8 cellular contexts compared by ENCODE assay signal in the genomic region with DNA sequence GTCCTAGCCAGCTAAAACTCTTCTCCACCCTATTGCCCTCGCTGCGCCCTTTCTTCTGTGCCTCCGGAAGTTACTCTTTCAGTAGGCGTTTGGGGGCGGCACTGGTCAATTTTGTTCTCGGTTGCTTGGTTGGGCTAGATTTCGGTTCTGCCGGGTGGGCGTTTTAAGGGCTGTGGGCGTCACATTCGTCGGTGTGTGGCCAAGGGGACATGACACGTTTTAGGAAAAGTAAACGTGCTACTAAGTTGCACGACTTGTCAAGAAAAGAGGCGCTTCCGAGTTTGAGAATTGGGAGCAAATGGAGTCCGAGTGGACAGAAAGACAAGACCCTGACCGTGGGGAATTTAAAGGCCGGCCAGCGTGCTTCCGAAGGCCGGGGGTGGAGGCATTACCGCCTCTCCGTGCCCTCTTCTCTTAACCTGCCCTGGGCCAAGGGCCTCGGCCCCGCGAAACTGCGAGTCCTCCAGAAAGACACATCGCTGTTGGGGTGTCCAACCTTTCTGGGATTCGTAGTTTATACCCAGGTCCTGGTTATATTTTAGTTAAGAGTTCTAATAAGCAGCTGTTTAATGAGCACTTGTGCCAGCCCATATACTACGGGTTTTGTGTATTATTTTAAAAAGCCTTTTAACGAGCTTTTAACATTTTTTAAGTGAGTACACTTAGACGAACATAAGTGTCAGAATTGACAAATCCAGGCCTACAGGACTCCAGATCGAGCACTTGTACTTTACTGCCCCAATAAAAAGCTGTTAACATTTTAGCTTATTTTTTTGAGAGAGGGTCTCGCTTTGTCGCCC. TPM values are rescaled to one million over a fixed set of nuclear protein-coding genes. Genes with fewer than 3 reads are reported as not detected.
DNase-seq lines count a peak whose midpoint lies in the region; ATAC-seq and TF ChIP-seq lines count a peak whose summit lies in the region.

No MANE protein-coding gene starts in this region.

- peak overlapping the region; percentile 89 for H3K4me3 ChIP-seq in choroid plexus epithelial cell (ENCODE audit: low read depth, low read length)
- H3K4me3 ChIP-seq in left lung = peak overlapping the region; percentile 73 to 86

- peak; percentile 95 for DNase-seq in NCI-H2029 (lab: John Stamatoyannopoulos, UW)
- DNase-seq in NCI-H2029 treated with DMSO at 0.1 percent for 48 hours (lab: John Stamatoyannopoulos, UW) = no peak
- DNase-seq in HuH-7 (ENCODE audit: low spot score) = peak; percentile 89
- peak; percentile 76 for DNase-seq in T follicular helper cell (ENCODE audit: low read depth)
- no peak for DNase-seq in choroid plexus epithelial cell (ENCODE audit: low read depth)
- peak in 1 of 2 donors; percentile 87 for DNase-seq in left lung
- peak in 2 of 3 experiments; percentile 76 to 80 for DNase-seq in stimulated activated CD4-positive, alpha-beta T cell treated with anti-CD3 and anti-CD28 coated beads, TNF-alpha, amount 100 ng/mL, for 4 hours (ENCODE audit: low read depth in 3 of 3)

- no peaks in the 10 kb centered on the region for H3K27me3 ChIP-seq in left lung

- no peaks in the 10 kb centered on the region for H3K9me3 ChIP-seq in left lung

- TF ChIP-seq CTCF in choroid plexus epithelial cell (conservative IDR thresholded peaks at IDR 0.05; ENCODE audit: low read depth, low read length) (peak; percentile 32), left lung (IDR thresholded peaks at IDR 0.05) (no peak)

- H3K36me3 ChIP-seq in left lung = peaks cover 0 to 49% of the 10 kb centered on the region in 2 donors

- ATAC-seq in GM21528 (IDR thresholded peaks at IDR 0.05; ENCODE audit: low FRiP score, unreplicated experiment) (peak; percentile 49), left lung (peak; percentile 82)

- H3K4me1 ChIP-seq in left lung = peaks cover 5 to 54% of the 10 kb centered on the region in 2 donors

- H3K27ac ChIP-seq in left lung = peak overlapping the region; percentile 96 to 98

- intact Hi-C loops in left lung (cut with DNase I) = no loop called here

RNA-seq across cellular contexts. Expression of a gene that starts 0.7 kb away (rescaled TPM):
- 100 to 1,000 TPM; 243 to 278 TPM for total RNA-seq in left lung

RNA-seq across cellular contexts. Expression of a gene that starts 2.6 kb away (rescaled TPM):
- total RNA-seq in left lung = 1 to 10 TPM; 1.0 to 1.5 TPM

RNA-seq across cellular contexts. Expression of a gene that starts 7.5 kb away (rescaled TPM):
- 10 to 100 TPM; 21.9 to 23.8 TPM for total RNA-seq in left lung

RNA-seq across cellular contexts. Expression of a gene that starts 11.7 kb away (rescaled TPM):
- total RNA-seq in left lung = 10 to 100 TPM; 10.3 to 13.2 TPM

RNA-seq across cellular contexts. Expression of a gene that starts 12.8 kb away (rescaled TPM):
- total RNA-seq in left lung = 100 to 1,000 TPM in 1 of 2 donors, 10 to 100 TPM in 1; 96.6 to 128 TPM

Comparison
In these comparisons a context has a peak if more than half of its experiments do, and no peak if none do; other contexts are left out.
1. DNase-seq: peak in NCI-H2029 (single experiment), HuH-7 (single experiment), T follicular helper cell (single experiment) and stimulated activated CD4-positive, alpha-beta T cell treated with anti-CD3 and anti-CD28 coated beads, TNF-alpha, amount 100 ng/mL, for 4 hours (2 of 3); none in NCI-H2029 treated with DMSO at 0.1 percent for 48 hours (single experiment) and choroid plexus epithelial cell (single experiment).